ENCODE assay signal across 13 cellular contexts in genomic region chr1:157849229-157849875, GRCh38. TPM values are rescaled to one million over a fixed set of nuclear protein-coding genes. Genes with fewer than 3 reads are reported as not detected.
A peak's percentile ranks its signal among the peaks of the same experiment; 100 is the strongest.
DNase-seq lines count a peak whose midpoint lies in the region; ATAC-seq and TF ChIP-seq lines count a peak whose summit lies in the region.
"Had no signal": no experiment of that assay in that cellular context is flagged by ENCODE, and none has a peak within 500 bp of the region (broad histone marks: within the 10 kb centered on the region; RNA-seq: fewer than 3 reads in every experiment).

No MANE protein-coding gene starts in this region.

- H3K9me3 ChIP-seq in DND-41 (ENCODE audit: insufficient read depth, low read length, severe bottlenecking) = no peaks in the 10 kb centered on the region
- H3K9me3 ChIP-seq in T-helper 17 cell (ENCODE audit: control insufficient read depth, low read length, poor library complexity, severe bottlenecking) = no peaks in the 10 kb centered on the region
- no peaks in the 10 kb centered on the region for H3K9me3 ChIP-seq in transverse colon

- H3K4me1 ChIP-seq in DND-41 (ENCODE audit: insufficient read depth, low read length) = no peaks in the 10 kb centered on the region
- H3K4me1 ChIP-seq in transverse colon = no peaks in the 10 kb centered on the region

- no peak overlapping the region for H3K4me2 ChIP-seq in DND-41 (ENCODE audit: insufficient read depth, low read length)

- no peaks in the 10 kb centered on the region for H3K36me3 ChIP-seq in DND-41 (ENCODE audit: insufficient read depth, low read length)
- H3K36me3 ChIP-seq in transverse colon = no peaks in the 10 kb centered on the region

- H4K20me1 ChIP-seq in DND-41 (ENCODE audit: insufficient read depth, low read length) = no peaks in the 10 kb centered on the region

- no peak for TF ChIP-seq CTCF in DND-41 (IDR thresholded peaks at IDR 0.05; ENCODE audit: borderline replicate concordance, extremely low read depth, low read length, poor library complexity, severe bottlenecking)
- no peak for TF ChIP-seq CTCF in transverse colon (IDR thresholded peaks at IDR 0.05)

- 89% methylated on average over 2 of the region's 2 CpGs; no CpG with 5 or more reads in 1 of the 2 donors for WGBS in transverse colon (ENCODE audit: low coverage in 1 of 2), 2 donors

- H3K27me3 ChIP-seq in DND-41 (ENCODE audit: insufficient read depth, low read length, poor library complexity) (peaks cover 2% of the 10 kb centered on the region), transverse colon (no peaks in the 10 kb centered on the region)

- DNase-seq in DND-41 (no peak), T-helper 17 cell (no peak), G401 (ENCODE audit: low spot score) (no peak), epidermal melanocyte (ENCODE audit: insufficient read length, low spot score) (no peak), glomerular visceral epithelial cell (ENCODE audit: extremely low spot score) (no peak), transverse colon (no peak)
- DNase-seq: C1 segment of cervical spinal cord, NCI-H1930 had no signal

- no peaks in the 10 kb centered on the region for H3K4me1 Mint-ChIP-seq in T-helper 17 cell

- no peak for TF ChIP-seq POLR2A in transverse colon (IDR thresholded peaks at IDR 0.05)

- no peaks in the 10 kb centered on the region for H3K36me3 Mint-ChIP-seq in T-helper 17 cell (ENCODE audit: low read depth)

- H3K27ac Mint-ChIP-seq in T-helper 17 cell = no peak overlapping the region
- H3K27ac Mint-ChIP-seq: progenitor cell of endocrine pancreas had no signal

- H3K27me3 Mint-ChIP-seq in T-helper 17 cell = peaks cover 22% of the 10 kb centered on the region

- ATAC-seq in DND-41 (ENCODE audit: insufficient read depth, low read depth) (peak; percentile 37; the same call in 2 of the 3 replicates), GM19467 (IDR thresholded peaks at IDR 0.05; ENCODE audit: unreplicated experiment) (peak; percentile 61), HG03175 (IDR thresholded peaks at IDR 0.05; ENCODE audit: unreplicated experiment) (peak; percentile 67), T-helper 17 cell (peak; percentile 35)

- no peak overlapping the region for H3K4me3 Mint-ChIP-seq in T-helper 17 cell

- H3K27ac ChIP-seq in DND-41 (ENCODE audit: low read length) = no peak overlapping the region
- no peak overlapping the region for H3K27ac ChIP-seq in transverse colon
- H3K27ac ChIP-seq: epithelial cell of prostate had no signal

- no peak overlapping the region for H3K4me3 ChIP-seq in DND-41 (ENCODE audit: low read depth in 1 of 2, low read length in 2 of 2)
- H3K4me3 ChIP-seq in transverse colon = no peak overlapping the region

- in situ Hi-C loops in G401 (cut with HindIII; ENCODE audit: low sequenced_read_pairs) = no loop called here
- in situ Hi-C loops in transverse colon (cut with MboI; ENCODE audit: low pct_ligation_motif_present in 1 of 4, low pct_unique_long_range_greater_than_20kb in 1 of 4, low sequenced_read_pairs in 3 of 4) = no loop called here

- H3K79me2 ChIP-seq in DND-41 (ENCODE audit: insufficient read depth, low read length) = no peaks in the 10 kb centered on the region

- no peak for TF ChIP-seq EP300 in transverse colon (IDR thresholded peaks at IDR 0.05; ENCODE audit: low read depth)

- no peak overlapping the region for H3K9ac ChIP-seq in DND-41 (ENCODE audit: low read depth, low read length)

- H2AFZ ChIP-seq in DND-41 (ENCODE audit: low read depth, low read length) = no peak overlapping the region

- intact Hi-C loops in transverse colon (cut with DNase I; ENCODE audit: low total_unique reads) = no loop called here

RNA-seq across cellular contexts. Expression of gene CD5L, which starts 7.7 kb away (rescaled TPM):
- not detected for total RNA-seq in T-helper 17 cell
- not detected in 2 replicates for total RNA-seq in G401 (2014; rRNA removed; shearing (Covaris generic))
- total RNA-seq in transverse colon = not detected
- total RNA-seq: activated CD8-positive, alpha-beta memory T cell treated with anti-CD3 and anti-CD28 coated beads for 36 hours; progenitor cell of endocrine pancreas had no signal

RNA-seq across cellular contexts. Expression of gene FCRL1, which starts 29.4 kb away (rescaled TPM):
- 10 to 100 TPM in 1 of 2 donors, 1 to 10 TPM in 1; 1.0 to 22.4 TPM for total RNA-seq in T-helper 17 cell
- not detected in 2 replicates for total RNA-seq in G401 (2014; rRNA removed; shearing (Covaris generic))
- total RNA-seq in transverse colon = 10 to 100 TPM in 1 of 4 donors, 1 to 10 TPM in 1, not detected in 2; 6.4 to 12.9 TPM
- total RNA-seq: activated CD8-positive, alpha-beta memory T cell treated with anti-CD3 and anti-CD28 coated beads for 36 hours; progenitor cell of endocrine pancreas had no signal
